ENCODE assay signal across 11 cellular contexts in the genomic region with DNA sequence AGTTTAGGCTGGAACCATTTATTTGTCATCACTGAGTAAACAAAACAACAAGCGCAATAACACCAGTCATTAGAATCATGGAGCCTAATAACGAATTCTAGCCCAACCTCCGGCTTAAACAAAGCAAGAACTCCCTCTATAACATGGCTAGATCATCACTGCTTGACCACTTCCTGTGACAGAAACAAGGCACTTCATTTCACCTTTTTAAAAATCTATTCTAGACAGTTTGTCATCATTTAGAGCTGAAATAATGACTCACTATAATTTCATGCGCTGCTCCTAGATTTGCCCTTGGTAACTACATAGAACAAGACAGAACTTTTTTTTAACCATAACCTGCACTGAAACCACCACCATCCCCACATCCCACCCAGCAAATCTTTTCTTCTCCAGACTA.
DNase-seq lines count a peak whose midpoint lies in the region; ATAC-seq and TF ChIP-seq lines count a peak whose summit lies in the region.
"Had no signal": no experiment of that assay in that cellular context is flagged by ENCODE, and none has a peak within 500 bp of the region (broad histone marks: within the 10 kb centered on the region; RNA-seq: fewer than 3 reads in every experiment).

No MANE protein-coding gene starts in this region.

- no peaks in the 10 kb centered on the region for H3K9me3 Mint-ChIP-seq in effector memory CD8-positive, alpha-beta T cell

- TF ChIP-seq EP300 in esophagus muscularis mucosa (IDR thresholded peaks at IDR 0.05) = no peak
- TF ChIP-seq EP300 in gastroesophageal sphincter (IDR thresholded peaks at IDR 0.05) = no peak

- H3K27ac Mint-ChIP-seq in effector memory CD8-positive, alpha-beta T cell = peak overlapping the region; percentile 52 to 90

- H3K27me3 ChIP-seq in esophagus muscularis mucosa (no peaks in the 10 kb centered on the region), gastroesophageal sphincter (no peaks in the 10 kb centered on the region)

- TF ChIP-seq CTCF in esophagus muscularis mucosa (IDR thresholded peaks at IDR 0.05) (no peak), gastroesophageal sphincter (IDR thresholded peaks at IDR 0.05) (no peak)

- TF ChIP-seq POLR2A in esophagus muscularis mucosa (IDR thresholded peaks at IDR 0.05; ENCODE audit: low read depth) = no peak
- no peak for TF ChIP-seq POLR2A in gastroesophageal sphincter (IDR thresholded peaks at IDR 0.05)

- peaks cover 50 to 73% of the 10 kb centered on the region in 2 donors for H3K4me1 Mint-ChIP-seq in effector memory CD8-positive, alpha-beta T cell (ENCODE audit: low read depth in 2 of 2)

- H3K4me3 ChIP-seq in GM08714 (ENCODE audit: low read length) = peak overlapping the region; percentile 36; the same call in 1 of the 2 replicates
- no peak overlapping the region for H3K4me3 ChIP-seq in esophagus muscularis mucosa
- H3K4me3 ChIP-seq in gastroesophageal sphincter = no peak overlapping the region
- H3K4me3 ChIP-seq: lung had no signal

- no peaks in the 10 kb centered on the region for H3K36me3 Mint-ChIP-seq in effector memory CD8-positive, alpha-beta T cell (ENCODE audit: insufficient read depth)

- WGBS in esophagus muscularis mucosa = 87% methylated on average over 4 of the region's 4 CpGs
- whole genome bisulfite sequencing in gastroesophageal sphincter (ENCODE audit: low coverage in 1 of 2), 2 donors = 92 to 97% methylated on average over 4 of the region's 4 CpGs

- H3K36me3 ChIP-seq in esophagus muscularis mucosa (no peaks in the 10 kb centered on the region), gastroesophageal sphincter (no peaks in the 10 kb centered on the region)

- ATAC-seq in GM21529 (IDR thresholded peaks at IDR 0.05; ENCODE audit: unreplicated experiment) (peak; percentile 34), gastroesophageal sphincter (no peak)
- ATAC-seq in effector memory CD8-positive, alpha-beta T cell (replicated peaks) = peak; percentile 83

- H3K27ac ChIP-seq in esophagus muscularis mucosa (replicated peaks in 1 of 4) (no peak overlapping the region), gastroesophageal sphincter (no peak overlapping the region)

- peak; percentile 88 for DNase-seq in M059J (ENCODE audit: low read depth)
- no peak for DNase-seq in effector memory CD8-positive, alpha-beta T cell
- DNase-seq in AG20443 (ENCODE audit: low spot score) = no peak
- no peak for DNase-seq in esophagus muscularis mucosa (ENCODE audit: extremely low spot score)
- DNase-seq in NCI-H187 (lab: John Stamatoyannopoulos, UW) = no peak
- DNase-seq: NCI-H69; stimulated activated CD4-positive, alpha-beta T cell treated with anti-CD3 and anti-CD28 coated beads, Interleukin-4, amount 100 ng/mL, for 4 hours had no signal

- H3K9me3 ChIP-seq in esophagus muscularis mucosa = no peaks in the 10 kb centered on the region
- no peaks in the 10 kb centered on the region for H3K9me3 ChIP-seq in gastroesophageal sphincter

- no peaks in the 10 kb centered on the region for H3K27me3 Mint-ChIP-seq in effector memory CD8-positive, alpha-beta T cell

- peak overlapping the region; percentile 9 to 62 for H3K4me3 Mint-ChIP-seq in effector memory CD8-positive, alpha-beta T cell

- H3K4me1 ChIP-seq in esophagus muscularis mucosa (no peaks in the 10 kb centered on the region), gastroesophageal sphincter (no peaks in the 10 kb centered on the region)

- intact Hi-C loops in esophagus muscularis mucosa (cut with DNase I) = no loop called here
